Comparison of ENCODE assay signal across 25 cellular contexts in genomic region chr6:150308812-150309475, GRCh38. TPM values are rescaled to one million over a fixed set of nuclear protein-coding genes. Genes with fewer than 3 reads are reported as not detected.
"Had no signal": no experiment of that assay in that cellular context is flagged by ENCODE, and none has a peak within 500 bp of the region (broad histone marks: within the 10 kb centered on the region; RNA-seq: fewer than 3 reads in every experiment).

No MANE protein-coding gene starts in this region.

- H3K27ac ChIP-seq: KMS-11, SJSA1 had no signal

- ATAC-seq: T-cell had no signal

- H3K36me3 Mint-ChIP-seq: T-cell had no signal

- FAIRE-seq: RCC 7860 had no signal

- H3K4me3 Mint-ChIP-seq: T-cell had no signal

- H3K9ac ChIP-seq: KMS-11, SK-N-SH had no signal

- H3K9me3 Mint-ChIP-seq: T-cell had no signal

- H3K4me2 ChIP-seq: KMS-11, SK-N-SH had no signal

- H3K27me3 ChIP-seq: MG63, SJSA1 had no signal

- H3K4me3 ChIP-seq: MG63, SJSA1 had no signal

- DNase-seq: IMR-90, Kasumi-1, MG63, NCI-H1092, NCI-H1105 treated with DMSO at 0.1 percent for 48 hours, NCI-H1417 treated with DMSO at 0.1 percent for 48 hours, NCI-H146, NCI-H1694 treated with DMSO at 0.1 percent for 48 hours, NCI-H1930, NCI-H2081, NCI-H2107, NCI-H2227 treated with DMSO at 0.1 percent for 48 hours, NCI-H524, NCI-H526 treated with DMSO at 0.1 percent for 48 hours, NCI-H774, Right ventricle myocardium superior, RPMI8226, SIG-M5, SK-N-SH, SW 1271, T-cell had no signal

- H3K9me3 ChIP-seq: MG63, SJSA1, SK-N-SH had no signal

- H3K4me1 ChIP-seq: SJSA1 had no signal

- H3K36me3 ChIP-seq: MG63, SJSA1 had no signal

RNA-seq across cellular contexts. Expression of gene IYD, which starts 59.9 kb away (rescaled TPM):
- total RNA-seq: IMR-90, NCI-H460, Right ventricle myocardium superior, SJSA1, T-cell had no signal
- polyA plus RNA-seq: IMR-90, SK-N-SH had no signal
